In genomic region chr4:131450572-131451209, GRCh38 we compare ENCODE assay signal across 21 cellular contexts.
"Had no signal": no experiment of that assay in that cellular context is flagged by ENCODE, and none has a peak within 500 bp of the region (broad histone marks: within the 10 kb centered on the region; RNA-seq: fewer than 3 reads in every experiment).

No MANE protein-coding gene starts in this region.

- H3K4me1 ChIP-seq: esophagus muscularis mucosa, left ventricle myocardium inferior, prostate gland, vagina had no signal

- DNase-seq: activated CD4-positive, alpha-beta T cell treated with anti-CD3 and anti-CD28 coated beads for 4 hours; activated CD4-positive, alpha-beta T cell treated with anti-CD3 and anti-CD28 coated beads, Interleukin-2, amount 50 U/mL, for 48 hours; activated CD4-positive, CD25-positive, alpha-beta regulatory T cell; activated CD8-positive, alpha-beta memory T cell treated with anti-CD3 and anti-CD28 coated beads, Interleukin-2, amount 50 U/mL, for 48 hours; activated naive CD4-positive, alpha-beta T cell; activated T-cell treated with anti-CD3 and anti-CD28 coated beads, Interleukin-2, amount 50 U/mL, for 4 hours; central memory CD4-positive, alpha-beta T cell; effector memory CD8-positive, alpha-beta T cell; glutamatergic neuron; hippocampal formation; left ventricle myocardium inferior; midbrain; ovary; stimulated activated CD4-positive, alpha-beta T cell treated with anti-CD3 and anti-CD28 coated beads, Interleukin-4, amount 100 ng/mL, for 1 hour; stimulated activated naive CD4-positive, alpha-beta T cell treated with Interleukin-2 at 50 U/mL for 16 hours had no signal

- ATAC-seq: activated T-cell treated with anti-CD3 and anti-CD28 coated beads, Interleukin-2, amount 50 U/mL, for 4 hours; effector memory CD8-positive, alpha-beta T cell; natural killer cell treated with Interleukin-12 subunit alpha and Interleukin-12 subunit beta and Interleukin-15 and Interleukin-18, amount 100 ng/mL, for 72 hours had no signal

- H3K36me3 ChIP-seq: esophagus muscularis mucosa, left ventricle myocardium inferior, neutrophil, ovary, prostate gland, thoracic aorta, vagina had no signal

- H3K9me3 ChIP-seq: neutrophil, ovary, prostate gland, thoracic aorta, vagina had no signal

- H3K4me3 ChIP-seq: esophagus muscularis mucosa, left ventricle myocardium inferior, ovary, prostate gland, thoracic aorta, vagina had no signal

- H3K27ac ChIP-seq: esophagus muscularis mucosa, left ventricle myocardium inferior, neutrophil, ovary, prostate gland, thoracic aorta, vagina had no signal

- H3K27me3 ChIP-seq: esophagus muscularis mucosa, neutrophil, ovary, vagina had no signal
